Comparison of ENCODE assay signal across 33 cellular contexts in genomic region chr9:129420721-129421120, GRCh38.
"Had no signal": no experiment of that assay in that cellular context is flagged by ENCODE, and none has a peak within 500 bp of the region (broad histone marks: within the 10 kb centered on the region; RNA-seq: fewer than 3 reads in every experiment).

No MANE protein-coding gene starts in this region.

- H3K27ac Mint-ChIP-seq: activated CD4-positive, alpha-beta memory T cell treated with anti-CD3 and anti-CD28 coated beads, Interleukin-2, amount 10 ng/mL, durations not matched to agents 7 days and 5 days; activated CD4-positive, alpha-beta T cell treated with anti-CD3 and anti-CD28 coated beads, Interleukin-2, amount 10 ng/mL, durations not matched to agents 7 days and 5 days; activated naive CD4-positive, alpha-beta T cell treated with anti-CD3 and anti-CD28 coated beads, Interleukin-2, amount 50 U/mL, for 24 hours; activated naive CD8-positive, alpha-beta T cell treated with anti-CD3 and anti-CD28 coated beads, Interleukin-2, amount 50 U/mL, for 24 hours; activated T-helper 2 cell treated with anti-CD3 and anti-CD28 coated beads, Interferon-gamma antibody, Interleukin-2, Interleukin-4, amounts not matched to agents 10 μg/mL and 5 μg/mL and 100 μg/mL, durations not matched to agents 14 hours and 24 hours and 36 hours; endodermal cell; natural killer cell treated with Interleukin-12 subunit alpha and Interleukin-12 subunit beta and Interleukin-15 and Interleukin-18, amount 100 ng/mL, for 72 hours; type B pancreatic cell had no signal

- H3K27me3 Mint-ChIP-seq: activated CD4-positive, alpha-beta memory T cell treated with anti-CD3 and anti-CD28 coated beads, Interleukin-2, amount 10 ng/mL, durations not matched to agents 7 days and 5 days; activated CD4-positive, alpha-beta T cell treated with anti-CD3 and anti-CD28 coated beads, Interleukin-2, amount 10 ng/mL, durations not matched to agents 7 days and 5 days; activated naive CD4-positive, alpha-beta T cell treated with anti-CD3 and anti-CD28 coated beads, Interleukin-2, amount 50 U/mL, for 24 hours; activated naive CD8-positive, alpha-beta T cell treated with anti-CD3 and anti-CD28 coated beads, Interleukin-2, amount 50 U/mL, for 24 hours; natural killer cell treated with Interleukin-12 subunit alpha and Interleukin-12 subunit beta and Interleukin-15 and Interleukin-18, amount 100 ng/mL, for 72 hours; stimulated activated naive B cell treated with anti-CD40 and anti-IgM and Interleukin-4, amounts not matched to agents 10 μg/mL and 1 μg/mL and 100 μg/mL, for 72 hours; type B pancreatic cell had no signal

- H3K9me3 Mint-ChIP-seq: activated CD4-positive, alpha-beta memory T cell treated with anti-CD3 and anti-CD28 coated beads, Interleukin-2, amount 10 ng/mL, durations not matched to agents 7 days and 5 days; activated CD4-positive, alpha-beta T cell treated with anti-CD3 and anti-CD28 coated beads, Interleukin-2, amount 10 ng/mL, durations not matched to agents 7 days and 5 days; activated naive CD4-positive, alpha-beta T cell treated with anti-CD3 and anti-CD28 coated beads, Interleukin-2, amount 50 U/mL, for 24 hours; activated naive CD8-positive, alpha-beta T cell treated with anti-CD3 and anti-CD28 coated beads, Interleukin-2, amount 50 U/mL, for 24 hours; activated T-cell treated with anti-CD3 and anti-CD28 coated beads, Interleukin-2, amount 50 U/mL, for 4 hours; activated T-helper 2 cell treated with anti-CD3 and anti-CD28 coated beads, Interferon-gamma antibody, Interleukin-2, Interleukin-4, amounts not matched to agents 10 μg/mL and 5 μg/mL and 100 μg/mL, durations not matched to agents 14 hours and 24 hours and 36 hours; endodermal cell; immature natural killer cell; natural killer cell treated with Interleukin-12 subunit alpha and Interleukin-12 subunit beta and Interleukin-15 and Interleukin-18, amount 100 ng/mL, for 72 hours; stimulated activated naive B cell treated with anti-CD40 and anti-IgM and Interleukin-4, amounts not matched to agents 10 μg/mL and 1 μg/mL and 100 μg/mL, for 72 hours had no signal

- ATAC-seq: activated CD4-positive, CD25-positive, alpha-beta regulatory T cell treated with anti-CD3 and anti-CD28 coated beads, Interleukin-2, amount 50 U/mL, for 24 hours; activated naive CD8-positive, alpha-beta T cell treated with anti-CD3 and anti-CD28 coated beads, Interleukin-2, amount 50 U/mL, for 24 hours; activated T-cell treated with anti-CD3 and anti-CD28 coated beads, Interleukin-2, amount 50 U/mL, for 4 hours; esophagus mucosa; left lobe of liver; lower lobe of right lung; mucosa of descending colon; natural killer cell treated with Interleukin-12 subunit alpha and Interleukin-12 subunit beta and Interleukin-15 and Interleukin-18, amount 100 ng/mL, for 72 hours; stimulated activated naive B cell treated with anti-CD40 and anti-IgM and Interleukin-4, amounts not matched to agents 10 μg/mL and 1 μg/mL and 100 μg/mL, for 72 hours had no signal

- H3K36me3 Mint-ChIP-seq: activated naive CD4-positive, alpha-beta T cell treated with anti-CD3 and anti-CD28 coated beads, Interleukin-2, amount 50 U/mL, for 24 hours; immature natural killer cell; natural killer cell treated with Interleukin-12 subunit alpha and Interleukin-12 subunit beta and Interleukin-15 and Interleukin-18, amount 100 ng/mL, for 72 hours; stimulated activated naive B cell treated with anti-CD40 and anti-IgM and Interleukin-4, amounts not matched to agents 10 μg/mL and 1 μg/mL and 100 μg/mL, for 72 hours; type B pancreatic cell had no signal

- H3K9me3 ChIP-seq: breast epithelium, lower lobe of right lung, mucosa of descending colon, neutrophil, sigmoid colon, thoracic aorta, vagina had no signal

- DNase-seq: activated CD4-positive, alpha-beta memory T cell treated with anti-CD3 and anti-CD28 coated beads, Interleukin-2, amount 10 ng/mL, durations not matched to agents 7 days and 5 days; activated CD4-positive, alpha-beta T cell treated with anti-CD3 and anti-CD28 coated beads, Interleukin-2, amount 10 ng/mL, durations not matched to agents 7 days and 5 days; activated naive CD8-positive, alpha-beta T cell treated with anti-CD3 and anti-CD28 coated beads, Interleukin-2, amount 50 U/mL, for 24 hours; activated T-cell treated with anti-CD3 and anti-CD28 coated beads, Interleukin-2, amount 50 U/mL, for 4 hours; amygdala; central memory CD4-positive, alpha-beta T cell; endodermal cell; foreskin fibroblast; head of caudate nucleus; hypothalamus; immature natural killer cell; kidney; lower lobe of right lung; mucosa of descending colon; sigmoid colon; stimulated activated CD4-positive, alpha-beta T cell treated with anti-CD3 and anti-CD28 coated beads, Interleukin-1b, Interleukin-23, amount 100 ng/mL, for 48 hours; stimulated activated CD4-positive, alpha-beta T cell treated with anti-CD3 and anti-CD28 coated beads, Interleukin-4, amount 100 ng/mL, for 4 hours; stimulated activated CD8-positive, alpha-beta memory T cell treated with anti-CD3 and anti-CD28 coated beads, Interleukin-4, amount 100 ng/mL, for 48 hours; stimulated activated naive B cell treated with anti-CD40 and anti-IgM and Interleukin-4, amounts not matched to agents 10 μg/mL and 1 μg/mL and 100 μg/mL, for 72 hours; T-helper 9 cell; WERI-Rb-1 had no signal

- H3K4me3 Mint-ChIP-seq: activated CD4-positive, alpha-beta memory T cell treated with anti-CD3 and anti-CD28 coated beads, Interleukin-2, amount 10 ng/mL, durations not matched to agents 7 days and 5 days; activated CD4-positive, alpha-beta T cell treated with anti-CD3 and anti-CD28 coated beads, Interleukin-2, amount 10 ng/mL, durations not matched to agents 7 days and 5 days; activated naive CD4-positive, alpha-beta T cell treated with anti-CD3 and anti-CD28 coated beads, Interleukin-2, amount 50 U/mL, for 24 hours; activated naive CD8-positive, alpha-beta T cell treated with anti-CD3 and anti-CD28 coated beads, Interleukin-2, amount 50 U/mL, for 24 hours; activated T-cell treated with anti-CD3 and anti-CD28 coated beads, Interleukin-2, amount 50 U/mL, for 4 hours; endodermal cell; immature natural killer cell; natural killer cell treated with Interleukin-12 subunit alpha and Interleukin-12 subunit beta and Interleukin-15 and Interleukin-18, amount 100 ng/mL, for 72 hours; stimulated activated naive B cell treated with anti-CD40 and anti-IgM and Interleukin-4, amounts not matched to agents 10 μg/mL and 1 μg/mL and 100 μg/mL, for 72 hours; type B pancreatic cell had no signal

- H3K4me3 ChIP-seq: breast epithelium, lower lobe of right lung, mucosa of descending colon, sigmoid colon, smooth muscle cell, thoracic aorta, vagina had no signal

- H3K27ac ChIP-seq: breast epithelium, lower lobe of right lung, neutrophil, thoracic aorta, vagina had no signal
